1 cellular context compared by ENCODE assay signal in the genomic region with DNA sequence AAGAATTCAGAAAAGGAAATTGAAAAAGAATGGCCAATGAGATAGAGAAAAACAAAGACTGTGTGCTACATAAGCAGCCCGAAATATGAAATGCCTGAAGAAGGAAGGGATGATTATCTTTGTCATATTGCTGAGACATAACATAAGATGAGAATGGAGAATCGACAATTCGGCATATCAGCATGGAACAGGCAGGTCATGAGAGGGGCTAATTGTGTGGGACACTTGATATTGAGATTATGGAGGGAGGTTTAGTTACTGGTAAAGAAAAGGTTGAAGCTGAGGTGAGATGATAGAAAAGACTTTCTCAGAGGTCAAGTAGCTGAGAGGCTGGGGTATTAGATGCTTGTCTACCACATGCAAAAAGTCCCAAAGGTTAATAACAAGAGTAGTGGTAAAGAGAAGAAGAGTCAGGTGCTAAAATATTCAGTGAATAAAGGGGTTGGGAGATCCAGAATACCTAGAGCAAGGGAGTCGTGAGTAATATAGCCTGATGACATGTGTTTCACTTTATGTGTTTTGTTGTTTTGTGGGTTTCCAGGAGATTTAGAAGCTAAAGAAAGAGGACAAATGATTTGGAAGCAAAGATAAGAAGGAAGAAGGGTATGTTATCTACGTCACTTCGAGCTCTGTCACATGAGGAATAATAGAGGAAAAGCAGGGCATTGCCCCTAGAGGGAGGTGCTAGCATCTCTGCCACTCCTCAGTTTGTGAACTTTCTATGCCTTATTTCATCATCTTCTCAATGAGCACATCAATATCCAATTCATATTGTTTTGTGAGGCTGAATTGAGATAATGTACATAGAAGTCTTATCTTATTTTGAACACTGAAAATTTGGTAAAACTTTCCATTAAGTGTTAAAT.
A peak's percentile ranks its signal among the peaks of the same experiment; 100 is the strongest.
TF ChIP-seq lines count a peak whose summit lies in the region.

No MANE protein-coding gene starts in this region.

TF ChIP-seq in H1, 55 proteins besides CTCF, POLR2A, EP300 and RAD21:
- TF ChIP-seq CEBPB (IDR thresholded peaks at IDR 0.05; ENCODE audit: low read depth, low read length), result 0 out of 2 replicates have a peak, but pooled peaks have one; percentile 8
TF ChIP-seq in H1: peak in this region for 1; not testable (repeated sequence) for 54.
